23 cellular contexts compared by ENCODE assay signal in genomic region chr14:100731846-100732765, GRCh38. TPM values are rescaled to one million over a fixed set of nuclear protein-coding genes. Genes with fewer than 3 reads are reported as not detected.
DNase-seq lines count a peak whose midpoint lies in the region; ATAC-seq, FAIRE-seq and TF ChIP-seq lines count a peak whose summit lies in the region.
"Had no signal": no experiment of that assay in that cellular context is flagged by ENCODE, and none has a peak within 500 bp of the region (broad histone marks: within the 10 kb centered on the region; RNA-seq: fewer than 3 reads in every experiment).

No MANE protein-coding gene starts in this region.

- TF ChIP-seq EP300 in SK-N-SH (IDR thresholded peaks at IDR 0.05; ENCODE audit: borderline replicate concordance in 1 of 2, low read depth in 1 of 2, low read length in 1 of 2) = no peak

- H3K9me3 ChIP-seq in SK-N-SH = no peaks in the 10 kb centered on the region
- H3K9me3 ChIP-seq in hepatocyte (ENCODE audit: low read depth) = no peaks in the 10 kb centered on the region
- H3K9me3 ChIP-seq in neural progenitor cell (ENCODE audit: low read depth) = no peaks in the 10 kb centered on the region
- H3K9me3 ChIP-seq in upper lobe of right lung = no peaks in the 10 kb centered on the region

- ATAC-seq in SK-N-SH treated with all-trans-retinoic acid at 6 μM for 48 hours = no peak
- no peak for ATAC-seq in upper lobe of right lung
- ATAC-seq: GM12878, GM23338 had no signal

- TF ChIP-seq RAD21 in SK-N-SH (IDR thresholded peaks at IDR 0.05; ENCODE audit: low read length) = no peak

- FAIRE-seq in HTR-8/SVneo (lab: Jason Lieb, UNC) = no peak
- FAIRE-seq: GM12878, GM19239, RCC 7860 had no signal

- TF ChIP-seq CTCF in SK-N-SH (IDR thresholded peaks at IDR 0.05) (no peak), hepatocyte (IDR thresholded peaks at IDR 0.05; ENCODE audit: poor library complexity) (no peak), neural progenitor cell (IDR thresholded peaks at IDR 0.05) (no peak), upper lobe of right lung (IDR thresholded peaks at IDR 0.05) (no peak)

- peaks cover 2% of the 10 kb centered on the region for H3K36me3 Mint-ChIP-seq in neural progenitor cell
- H3K36me3 Mint-ChIP-seq: CD4-positive, CD25-positive, alpha-beta regulatory T cell had no signal

- peaks cover 44% of the 10 kb centered on the region for H3K4me1 Mint-ChIP-seq in neural progenitor cell
- H3K4me1 Mint-ChIP-seq: CD4-positive, CD25-positive, alpha-beta regulatory T cell had no signal

- no peaks in the 10 kb centered on the region for H4K20me1 ChIP-seq in SK-N-SH (ENCODE audit: insufficient read depth)
- H4K20me1 ChIP-seq in hepatocyte (ENCODE audit: insufficient read depth, poor library complexity, severe bottlenecking) = no peaks in the 10 kb centered on the region
- H4K20me1 ChIP-seq in neural progenitor cell (ENCODE audit: low read depth) = peaks cover 60% of the 10 kb centered on the region

- H3K27me3 ChIP-seq in SK-N-SH (ENCODE audit: insufficient read depth) (peaks cover 21% of the 10 kb centered on the region; the same call in 1 of the 2 replicates), hepatocyte (peaks cover 20% of the 10 kb centered on the region), neural progenitor cell (peaks cover 5% of the 10 kb centered on the region), upper lobe of right lung (peaks cover 38% of the 10 kb centered on the region)

- H3F3A ChIP-seq in SK-N-SH (replicated peaks; ENCODE audit: insufficient read depth) (no peaks in the 10 kb centered on the region), neural progenitor cell (ENCODE audit: low read depth) (peaks cover 84% of the 10 kb centered on the region)

- H3K27ac Mint-ChIP-seq in neural progenitor cell = no peak overlapping the region
- H3K27ac Mint-ChIP-seq: CD4-positive, CD25-positive, alpha-beta regulatory T cell; GM23338 had no signal

- H3K36me3 ChIP-seq in SK-N-SH (replicated peaks in 1 of 2; ENCODE audit: control insufficient read depth in 1 of 2, insufficient read depth in 2 of 2, low read length in 1 of 2) (no peaks in the 10 kb centered on the region), hepatocyte (replicated peaks; ENCODE audit: insufficient read depth, low read depth) (no peaks in the 10 kb centered on the region), neural progenitor cell (no peaks in the 10 kb centered on the region), upper lobe of right lung (no peaks in the 10 kb centered on the region)

- H3K9me2 ChIP-seq in SK-N-SH = no peaks in the 10 kb centered on the region
- no peaks in the 10 kb centered on the region for H3K9me2 ChIP-seq in hepatocyte (replicated peaks; ENCODE audit: insufficient read depth)

- H3K9ac ChIP-seq in SK-N-SH = no peak overlapping the region
- H3K9ac ChIP-seq in neural progenitor cell = no peak overlapping the region

- H2AFZ ChIP-seq in SK-N-SH (ENCODE audit: low read depth) (no peak overlapping the region), hepatocyte (no peak overlapping the region), neural progenitor cell (replicated peaks) (no peak overlapping the region)
- H2AFZ ChIP-seq: GM23338 had no signal

- intact Hi-C loops in upper lobe of right lung (cut with DNase I) = no loop called here

- H3K4me3 Mint-ChIP-seq in neural progenitor cell = no peak overlapping the region
- H3K4me3 Mint-ChIP-seq: CD4-positive, CD25-positive, alpha-beta regulatory T cell; GM23338 had no signal

- H3K4me2 ChIP-seq in SK-N-SH = no peak overlapping the region
- no peak overlapping the region for H3K4me2 ChIP-seq in hepatocyte
- peak overlapping the region; percentile 45 for H3K4me2 ChIP-seq in neural progenitor cell
- H3K4me2 ChIP-seq: GM23338 had no signal

- POLR2A ChIA-PET in SK-N-SH (lab: Yijun Ruan, JAX) = interaction anchor here (0.8 to 7.8 kb wide), 22 partner anchors 9 to 348 kb away, joined by 3 to 103 read pairs (median 6); no protein-coding TSS in a partner anchor

- CTCF ChIA-PET in SK-N-SH (lab: Yijun Ruan, JAX) = interaction anchor here (0.9 to 2.3 kb wide), 5 partner anchors 23 to 348 kb away, joined by 3 to 11 read pairs (median 5); no protein-coding TSS in a partner anchor

- H3K4me3 ChIP-seq in SK-N-SH (ENCODE audit: low read depth in 2 of 2, low read length in 1 of 2) (no peak overlapping the region; a peak in 1 of 4 replicates), hepatocyte (no peak overlapping the region), neural progenitor cell (no peak overlapping the region), upper lobe of right lung (no peak overlapping the region)
- H3K4me3 ChIP-seq: GM12878, GM23338 had no signal

- WGBS in SK-N-SH (ENCODE audit: low lambda C conversion rate) = 74% methylated on average over 32 of the region's 34 CpGs
- WGBS in hepatocyte (ENCODE audit: low lambda C conversion rate, missing lambda C conversion rate) = 88% methylated on average over 34 of the region's 34 CpGs

- no peaks in the 10 kb centered on the region for H3K9me3 Mint-ChIP-seq in neural progenitor cell
- H3K9me3 Mint-ChIP-seq: CD4-positive, CD25-positive, alpha-beta regulatory T cell; GM23338 had no signal

- H3K27ac ChIP-seq in SK-N-SH (ENCODE audit: low read depth in 2 of 2, low read length in 1 of 2) = peak overlapping the region in 1 of 2 experiments; percentile 91; a peak in 1 of 4 replicates
- peak overlapping the region; percentile 9 for H3K27ac ChIP-seq in hepatocyte
- H3K27ac ChIP-seq in neural progenitor cell = peak overlapping the region; percentile 70
- H3K27ac ChIP-seq in upper lobe of right lung = no peak overlapping the region
- H3K27ac ChIP-seq: 22Rv1 had no signal

- H3K79me2 ChIP-seq in SK-N-SH (ENCODE audit: insufficient read depth) (no peaks in the 10 kb centered on the region), hepatocyte (peaks cover 22% of the 10 kb centered on the region), neural progenitor cell (ENCODE audit: low read depth) (peaks cover 43% of the 10 kb centered on the region)

- H3K4me1 ChIP-seq in SK-N-SH (ENCODE audit: control insufficient read depth in 1 of 2, insufficient read depth in 2 of 2, low read depth in 1 of 2, low read length in 1 of 2) = peaks cover 0 to 71% of the 10 kb centered on the region in 2 experiments; a peak in 1 of 4 replicates
- peaks cover 10% of the 10 kb centered on the region for H3K4me1 ChIP-seq in hepatocyte (ENCODE audit: insufficient read depth)
- peaks cover 53% of the 10 kb centered on the region for H3K4me1 ChIP-seq in neural progenitor cell
- H3K4me1 ChIP-seq in upper lobe of right lung = no peaks in the 10 kb centered on the region

- DNase-seq in SK-N-SH = peak; percentile 37
- no peak for DNase-seq in hepatocyte (ENCODE audit: low spot score)
- no peak for DNase-seq in neural progenitor cell (ENCODE audit: low spot score)
- peak; percentile 57 for DNase-seq in upper lobe of right lung
- DNase-seq in HTR-8/SVneo (ENCODE audit: insufficient read length, low spot score) = no peak
- no peak for DNase-seq in H4 (ENCODE audit: low spot score)
- no peak for DNase-seq in DMS53 (lab: John Stamatoyannopoulos, UW)
- DNase-seq: CD4-positive, CD25-positive, alpha-beta regulatory T cell; EL; KBM-7; NCI-H1105 treated with DMSO at 0.1 percent for 48 hours; NCI-H1694; NCI-H2081 treated with DMSO at 0.1 percent for 48 hours; NCI-H510A; NCI-H748 treated with DMSO at 0.1 percent for 48 hours; NK-92 treated with Interleukin-12 subunit alpha and Interleukin-12 subunit beta, amount 100 ng/mL, for 24 hours; SHP77 had no signal

- H3K27me3 Mint-ChIP-seq in neural progenitor cell (ENCODE audit: insufficient read depth, low read depth) = peaks cover 27% of the 10 kb centered on the region

TF ChIP-seq in SK-N-SH, 30 proteins besides CTCF, POLR2A, EP300 and RAD21 (continues in another document):
- TF ChIP-seq CHD2 (IDR thresholded peaks at IDR 0.05; ENCODE audit: low read length, partially characterized antibody) = no peak
- no peak for TF ChIP-seq ELF1 (IDR thresholded peaks at IDR 0.05)
- TF ChIP-seq TAF1 (IDR thresholded peaks at IDR 0.05; ENCODE audit: borderline replicate concordance, low read depth, low read length) = no peak

TF ChIP-seq in SK-N-SH treated with all-trans-retinoic acid at 6 μM for 48 hours, 23 proteins besides CTCF, POLR2A, EP300 and RAD21 (continues in another document):
- no peak for TF ChIP-seq GLIS3 (CRISPR knock-in tag; IDR thresholded peaks at IDR 0.05)
- no peak for TF ChIP-seq ZNF565 (CRISPR knock-in tag; conservative IDR thresholded peaks at IDR 0.05; ENCODE audit: low read depth)
- TF ChIP-seq, protein P1, sequence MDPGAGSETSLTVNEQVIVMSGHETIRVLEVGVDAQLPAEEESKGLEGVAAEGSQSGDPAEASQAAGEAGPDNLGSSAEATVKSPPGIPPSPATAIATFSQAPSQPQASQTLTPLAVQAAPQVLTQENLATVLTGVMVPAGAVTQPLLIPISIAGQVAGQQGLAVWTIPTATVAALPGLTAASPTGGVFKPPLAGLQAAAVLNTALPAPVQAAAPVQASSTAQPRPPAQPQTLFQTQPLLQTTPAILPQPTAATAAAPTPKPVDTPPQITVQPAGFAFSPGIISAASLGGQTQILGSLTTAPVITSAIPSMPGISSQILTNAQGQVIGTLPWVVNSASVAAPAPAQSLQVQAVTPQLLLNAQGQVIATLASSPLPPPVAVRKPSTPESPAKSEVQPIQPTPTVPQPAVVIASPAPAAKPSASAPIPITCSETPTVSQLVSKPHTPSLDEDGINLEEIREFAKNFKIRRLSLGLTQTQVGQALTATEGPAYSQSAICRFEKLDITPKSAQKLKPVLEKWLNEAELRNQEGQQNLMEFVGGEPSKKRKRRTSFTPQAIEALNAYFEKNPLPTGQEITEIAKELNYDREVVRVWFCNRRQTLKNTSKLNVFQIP (CRISPR knock-in tag; IDR thresholded peaks at IDR 0.05; ENCODE audit: borderline replicate concordance, low read depth) = no peak
- TF ChIP-seq SNAI2 (CRISPR knock-in tag; IDR thresholded peaks at IDR 0.05) = no peak
- TF ChIP-seq ZFP3 (CRISPR knock-in tag; IDR thresholded peaks at IDR 0.05) = no peak
- TF ChIP-seq ISL1 (CRISPR knock-in tag; IDR thresholded peaks at IDR 0.05) = no peak
- no peak for TF ChIP-seq ESRRG (CRISPR knock-in tag; IDR thresholded peaks at IDR 0.05)

RNA-seq across cellular contexts. Expression of gene DLK1, which starts 5.4 kb away (rescaled TPM):
- polyA plus RNA-seq in SK-N-SH (2012; rRNA removed) = 1.2 and 1.7 TPM in 2 replicates
- 1.7 and 2.8 TPM in 2 replicates for polyA plus RNA-seq in SK-N-SH (2012; cell fraction: cytosol; rRNA removed)
- polyA plus RNA-seq in SK-N-SH (2012; cell fraction: nucleus; rRNA removed) = 0.73 and 0.87 TPM in 2 replicates
- total RNA-seq in hepatocyte = 1,033 and 1,378 TPM in 2 replicates
- polyA plus RNA-seq in hepatocyte = 3,299 and 3,695 TPM in 2 replicates
- 312 and 1,018 TPM in 2 replicates for total RNA-seq in neural progenitor cell (ENCODE audit: low replicate concordance)
- not detected for total RNA-seq in upper lobe of right lung
- not detected in 2 replicates for total RNA-seq in H4 (2014; rRNA removed; shearing (Covaris generic))
- total RNA-seq: CD4-positive, CD25-positive, alpha-beta regulatory T cell had no signal
- polyA plus RNA-seq: CD4-positive, CD25-positive, alpha-beta regulatory T cell; GM12878 had no signal

Comparison
In these comparisons a context has a peak if more than half of its experiments do, and no peak if none do; other contexts are left out.
1. DNase-seq: peak in SK-N-SH (single experiment) and upper lobe of right lung (single experiment); none in hepatocyte (single experiment), neural progenitor cell (single experiment), HTR-8/SVneo (single experiment), H4 (single experiment) and DMS53 (single experiment).
2. RNA of gene DLK1, which starts 5.4 kb away (total RNA-seq): 1,033 to 1,378 TPM in hepatocyte and 312 to 1,018 TPM in neural progenitor cell; not detected in upper lobe of right lung (single experiment) and not detected in H4; every median in the first group is over 100 times any median in the second.